Comparison of ENCODE assay signal across 26 cellular contexts in genomic region chr2:159589286-159589685, GRCh38.
"Had no signal": no experiment of that assay in that cellular context is flagged by ENCODE, and none has a peak within 500 bp of the region (broad histone marks: within the 10 kb centered on the region; RNA-seq: fewer than 3 reads in every experiment).

No MANE protein-coding gene starts in this region.

- H3K4me1 ChIP-seq: psoas muscle, upper lobe of left lung had no signal

- ATAC-seq: naive thymus-derived CD4-positive, alpha-beta T cell; natural killer cell; psoas muscle; right cardiac atrium; sciatic nerve; stimulated activated effector memory CD8-positive, alpha-beta T cell treated with anti-CD3 and anti-CD28 coated beads, Interleukin-12 subunit alpha, Interleukin-12 subunit beta, amount 100 ng/mL, for 72 hours; stimulated activated naive B cell treated with anti-CD40 and anti-IgM and Interleukin-4, amounts not matched to agents 10 μg/mL and 1 μg/mL and 100 μg/mL, for 72 hours had no signal

- H3K27me3 ChIP-seq: neural progenitor cell, ovary, stomach, thyroid gland, tibial nerve, upper lobe of left lung, vagina had no signal

- H3K9me3 ChIP-seq: ovary, psoas muscle, stomach, thoracic aorta, thyroid gland, tibial nerve, upper lobe of left lung, vagina had no signal

- H2AFZ ChIP-seq: neural progenitor cell, parathyroid adenoma had no signal

- H3K4me3 ChIP-seq: neural progenitor cell, ovary, psoas muscle, skin epidermis, stomach, thoracic aorta, thyroid gland, tibial nerve, upper lobe of left lung, vagina had no signal

- DNase-seq: naive thymus-derived CD4-positive, alpha-beta T cell; natural killer cell; nucleus accumbens; ovary; posterior cingulate gyrus; psoas muscle; right cardiac atrium; stimulated activated CD4-positive, alpha-beta T cell treated with anti-CD3 and anti-CD28 coated beads, Interleukin-15, amount 100 ng/mL, for 24 hours; stimulated activated CD4-positive, alpha-beta T cell treated with anti-CD3 and anti-CD28 coated beads, Interleukin-2, amount 100 ng/mL, for 24 hours; stimulated activated CD4-positive, alpha-beta T cell treated with anti-CD3 and anti-CD28 coated beads, Interleukin-2, amount 100 ng/mL, for 48 hours; stimulated activated CD4-positive, alpha-beta T cell treated with anti-CD3 and anti-CD28 coated beads, Interleukin-4, amount 100 ng/mL, for 24 hours; stimulated activated naive B cell treated with anti-CD40 and anti-IgM and Interleukin-4, amounts not matched to agents 10 μg/mL and 1 μg/mL and 100 μg/mL, for 72 hours; stimulated activated naive CD4-positive, alpha-beta T cell treated with Interleukin-2 at 50 U/mL for 16 hours; stomach; thyroid gland; trophoblast cell; upper lobe of left lung had no signal

- H3K27ac ChIP-seq: neural progenitor cell, ovary, parathyroid adenoma, psoas muscle, skin epidermis, stomach, thoracic aorta, thyroid gland, tibial nerve, upper lobe of left lung, vagina had no signal

- FAIRE-seq: urothelium cell line had no signal

- H3K9ac ChIP-seq: neural progenitor cell, parathyroid adenoma had no signal

- H3K36me3 ChIP-seq: neural progenitor cell, ovary, thoracic aorta, thyroid gland, tibial nerve, upper lobe of left lung, vagina had no signal

- H3K4me2 ChIP-seq: neural progenitor cell had no signal
